2 cellular contexts compared by ENCODE assay signal in genomic region chr2:131521961-131522781, GRCh38.
TF ChIP-seq lines count a peak whose summit lies in the region.

No MANE protein-coding gene starts in this region.

TF ChIP-seq in SK-N-SH treated with all-trans-retinoic acid at 6 μM for 48 hours, 23 proteins besides CTCF, POLR2A, EP300 and RAD21 (continued from another document):
- no peak for TF ChIP-seq CREB5 (CRISPR knock-in tag; IDR thresholded peaks at IDR 0.05; ENCODE audit: low read depth)
- TF ChIP-seq GLIS3 (CRISPR knock-in tag; IDR thresholded peaks at IDR 0.05), result no peak
- no peak for TF ChIP-seq ZNF70 (CRISPR knock-in tag; IDR thresholded peaks at IDR 0.05)

TF ChIP-seq in SK-N-SH, 30 proteins besides CTCF, POLR2A, EP300 and RAD21 (continued from another document):
- TF ChIP-seq, protein P1, sequence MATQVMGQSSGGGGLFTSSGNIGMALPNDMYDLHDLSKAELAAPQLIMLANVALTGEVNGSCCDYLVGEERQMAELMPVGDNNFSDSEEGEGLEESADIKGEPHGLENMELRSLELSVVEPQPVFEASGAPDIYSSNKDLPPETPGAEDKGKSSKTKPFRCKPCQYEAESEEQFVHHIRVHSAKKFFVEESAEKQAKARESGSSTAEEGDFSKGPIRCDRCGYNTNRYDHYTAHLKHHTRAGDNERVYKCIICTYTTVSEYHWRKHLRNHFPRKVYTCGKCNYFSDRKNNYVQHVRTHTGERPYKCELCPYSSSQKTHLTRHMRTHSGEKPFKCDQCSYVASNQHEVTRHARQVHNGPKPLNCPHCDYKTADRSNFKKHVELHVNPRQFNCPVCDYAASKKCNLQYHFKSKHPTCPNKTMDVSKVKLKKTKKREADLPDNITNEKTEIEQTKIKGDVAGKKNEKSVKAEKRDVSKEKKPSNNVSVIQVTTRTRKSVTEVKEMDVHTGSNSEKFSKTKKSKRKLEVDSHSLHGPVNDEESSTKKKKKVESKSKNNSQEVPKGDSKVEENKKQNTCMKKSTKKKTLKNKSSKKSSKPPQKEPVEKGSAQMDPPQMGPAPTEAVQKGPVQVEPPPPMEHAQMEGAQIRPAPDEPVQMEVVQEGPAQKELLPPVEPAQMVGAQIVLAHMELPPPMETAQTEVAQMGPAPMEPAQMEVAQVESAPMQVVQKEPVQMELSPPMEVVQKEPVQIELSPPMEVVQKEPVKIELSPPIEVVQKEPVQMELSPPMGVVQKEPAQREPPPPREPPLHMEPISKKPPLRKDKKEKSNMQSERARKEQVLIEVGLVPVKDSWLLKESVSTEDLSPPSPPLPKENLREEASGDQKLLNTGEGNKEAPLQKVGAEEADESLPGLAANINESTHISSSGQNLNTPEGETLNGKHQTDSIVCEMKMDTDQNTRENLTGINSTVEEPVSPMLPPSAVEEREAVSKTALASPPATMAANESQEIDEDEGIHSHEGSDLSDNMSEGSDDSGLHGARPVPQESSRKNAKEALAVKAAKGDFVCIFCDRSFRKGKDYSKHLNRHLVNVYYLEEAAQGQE (IDR thresholded peaks at IDR 0.05; ENCODE audit: low read depth, low read length), result no peak
- TF ChIP-seq TCF12 (IDR thresholded peaks at IDR 0.05), result no peak
- TF ChIP-seq ELF1 (IDR thresholded peaks at IDR 0.05), result no peak
- TF ChIP-seq NRF1 (IDR thresholded peaks at IDR 0.05; ENCODE audit: low read depth, low read length), result no peak
- TF ChIP-seq SMC3 (IDR thresholded peaks at IDR 0.05; ENCODE audit: low read depth, low read length), result no peak
- TF ChIP-seq, protein P2, sequence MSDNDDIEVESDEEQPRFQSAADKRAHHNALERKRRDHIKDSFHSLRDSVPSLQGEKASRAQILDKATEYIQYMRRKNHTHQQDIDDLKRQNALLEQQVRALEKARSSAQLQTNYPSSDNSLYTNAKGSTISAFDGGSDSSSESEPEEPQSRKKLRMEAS (IDR thresholded peaks at IDR 0.05; ENCODE audit: low read depth), result no peak
- TF ChIP-seq RFX5 (IDR thresholded peaks at IDR 0.05; ENCODE audit: low read length), result no peak
- no peak for TF ChIP-seq POLR2AphosphoS5 (IDR thresholded peaks at IDR 0.05; ENCODE audit: low read depth, low read length)
- TF ChIP-seq FOXM1 (IDR thresholded peaks at IDR 0.05; ENCODE audit: low read depth), result no peak
- no peak for TF ChIP-seq ZBTB33 (IDR thresholded peaks at IDR 0.05; ENCODE audit: borderline replicate concordance, low read depth)
- TF ChIP-seq RCOR1 (IDR thresholded peaks at IDR 0.05; ENCODE audit: low read length), result no peak
- TF ChIP-seq MEF2A (IDR thresholded peaks at IDR 0.05; ENCODE audit: borderline replicate concordance, low read depth), result no peak
- no peak for TF ChIP-seq EZH2phosphoT487 (IDR thresholded peaks at IDR 0.05; ENCODE audit: borderline replicate concordance, low read depth)
